23 cellular contexts compared by ENCODE assay signal in genomic region chr3:155670320-155670719, GRCh38.
"Had no signal": no experiment of that assay in that cellular context is flagged by ENCODE, and none has a peak within 500 bp of the region (broad histone marks: within the 10 kb centered on the region; RNA-seq: fewer than 3 reads in every experiment).

No MANE protein-coding gene starts in this region.

- H3K9ac ChIP-seq: SK-N-SH had no signal

- DNase-seq: KBM-7; MV-4-11; NCI-H1048; NCI-H1105; NCI-H1417; NCI-H1436 treated with DMSO at 0.1 percent for 48 hours; NCI-H187; NCI-H2029 treated with DMSO at 0.1 percent for 48 hours; NCI-H2171 treated with DMSO at 0.1 percent for 48 hours; NCI-H226; NCI-H446; NCI-H510A; NCI-H524 treated with DMSO at 0.1 percent for 48 hours; NCI-H69; NCI-H774; NK-92 treated with Interleukin-12 subunit alpha and Interleukin-12 subunit beta, amount 100 ng/mL, for 24 hours; PC-3; SHP77; SK-N-SH; SW 1271 had no signal

- H3K9me3 ChIP-seq: SK-N-SH had no signal

- H3K27ac ChIP-seq: HL-60, RWPE1 had no signal

- H3K4me2 ChIP-seq: SK-N-SH had no signal

- ATAC-seq: Panc1, PC-3 had no signal
